In the genomic region with DNA sequence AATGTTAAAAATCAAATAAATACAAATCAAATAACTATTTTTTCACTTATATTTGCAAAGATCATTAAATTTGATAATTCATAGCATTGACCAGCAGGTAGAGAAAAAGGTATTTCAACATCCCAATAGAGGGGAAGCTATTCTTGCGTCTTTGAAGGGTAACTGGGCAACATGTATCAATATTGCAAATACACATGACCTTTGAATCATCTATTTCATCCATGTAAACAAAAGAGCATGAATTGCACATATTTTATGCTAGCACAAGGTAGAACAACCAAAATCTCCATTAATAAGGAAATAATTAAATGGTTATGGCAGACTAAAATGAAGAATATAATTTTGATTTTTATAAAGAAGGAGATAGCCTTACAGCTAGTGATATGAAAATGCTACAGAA, we compare ENCODE assay signal across 1 cellular context.
TF ChIP-seq lines count a peak whose summit lies in the region.

No MANE protein-coding gene starts in this region.

TF ChIP-seq in K562, 482 proteins besides CTCF, POLR2A, EP300 and RAD21 (continued from another document):
- TF ChIP-seq, protein P1, sequence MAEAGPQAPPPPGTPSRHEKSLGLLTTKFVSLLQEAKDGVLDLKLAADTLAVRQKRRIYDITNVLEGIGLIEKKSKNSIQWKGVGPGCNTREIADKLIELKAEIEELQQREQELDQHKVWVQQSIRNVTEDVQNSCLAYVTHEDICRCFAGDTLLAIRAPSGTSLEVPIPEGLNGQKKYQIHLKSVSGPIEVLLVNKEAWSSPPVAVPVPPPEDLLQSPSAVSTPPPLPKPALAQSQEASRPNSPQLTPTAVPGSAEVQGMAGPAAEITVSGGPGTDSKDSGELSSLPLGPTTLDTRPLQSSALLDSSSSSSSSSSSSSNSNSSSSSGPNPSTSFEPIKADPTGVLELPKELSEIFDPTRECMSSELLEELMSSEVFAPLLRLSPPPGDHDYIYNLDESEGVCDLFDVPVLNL (CRISPR knock-in tag; IDR thresholded peaks at IDR 0.05; ENCODE audit: low read depth) = no peak
